ENCODE assay signal across 8 cellular contexts in genomic region chr20:44886276-44886671, GRCh38. TPM values are rescaled to one million over a fixed set of nuclear protein-coding genes. Genes with fewer than 3 reads are reported as not detected.
DNase-seq lines count a peak whose midpoint lies in the region; ATAC-seq, FAIRE-seq and TF ChIP-seq lines count a peak whose summit lies in the region.

No MANE protein-coding gene starts in this region.

- POLR2A ChIA-PET in GM12878 (lab: Charles Lee) = no interaction called here

- intact Hi-C loops in left ventricle myocardium inferior (cut with micrococcal nuclease) (no loop called here), left cardiac atrium (cut with DNase I) (no loop called here), GM12878 (cut with micrococcal nuclease; ENCODE audit: unreplicated experiment) (no loop called here), uterus (cut with DNase I; ENCODE audit: low total_unique reads) (loop anchor here (10.0 kb wide), 1 partner anchor 79 kb away; the partner anchor contains the start of genes STK4 and TOMM34)

- peaks cover 60% of the 10 kb centered on the region for H3K79me2 ChIP-seq in GM12878 (ENCODE audit: control insufficient read depth, insufficient read depth, low read length)

- peaks cover 39% of the 10 kb centered on the region for H3K4me1 Mint-ChIP-seq in memory B cell

- H3K36me3 ChIP-seq in left ventricle myocardium inferior = no peaks in the 10 kb centered on the region
- H3K36me3 ChIP-seq in GM12878 (ENCODE audit: control insufficient read depth in 2 of 2, insufficient read depth in 2 of 2, low read length in 1 of 2) = peaks cover 0 to 14% of the 10 kb centered on the region in 2 experiments; a peak in 2 of 4 replicates
- no peaks in the 10 kb centered on the region for H3K36me3 ChIP-seq in uterus

- RAD21 ChIA-PET in GM12878 (lab: Charles Lee; ENCODE audit: unreplicated experiment) = no interaction called here

- no peaks in the 10 kb centered on the region for H3K9me3 ChIP-seq in left ventricle myocardium inferior (replicated peaks)
- H3K9me3 ChIP-seq in GM12878 (replicated peaks; ENCODE audit: control insufficient read depth, insufficient read depth, low read length) = no peaks in the 10 kb centered on the region
- no peaks in the 10 kb centered on the region for H3K9me3 ChIP-seq in uterus

- H3K27me3 ChIP-seq in left ventricle myocardium inferior (ENCODE audit: low read depth) (no peaks in the 10 kb centered on the region), GM12878 (replicated peaks in 1 of 2; ENCODE audit: control insufficient read depth in 2 of 2, insufficient read depth in 2 of 2, low read length in 1 of 2) (no peaks in the 10 kb centered on the region), uterus (no peaks in the 10 kb centered on the region)

- H3K27ac Mint-ChIP-seq in memory B cell = peak overlapping the region; percentile 91

- WGBS in GM12878 (ENCODE audit: insufficient coverage, insufficient replicate concordance, low lambda C conversion rate, missing lambda C conversion rate) = under 1% methylated on average over 9 of the region's 9 CpGs

- H3K9ac ChIP-seq in GM12878 (ENCODE audit: control insufficient read depth, insufficient read depth, low read length) = peak overlapping the region; percentile 97

- CTCF ChIA-PET in GM12878 (lab: Yijun Ruan, JAX) = no interaction called here

- ATAC-seq in left cardiac atrium (no peak), GM12878 (no peak), memory B cell (ENCODE audit: low read depth) (no peak), GM19351 (IDR thresholded peaks at IDR 0.05; ENCODE audit: unreplicated experiment) (no peak), GM21526 (IDR thresholded peaks at IDR 0.05; ENCODE audit: low FRiP score, unreplicated experiment) (no peak)

- H3K36me3 Mint-ChIP-seq in memory B cell = no peaks in the 10 kb centered on the region

- peak overlapping the region; percentile 93 for H3K4me3 ChIP-seq in left ventricle myocardium inferior
- peak overlapping the region; percentile 97 for H3K4me3 ChIP-seq in GM12878
- H3K4me3 ChIP-seq in uterus = peak overlapping the region; percentile 94 to 99

- in situ Hi-C loops in GM12878 (cut with MboI) = no loop called here

- peaks cover 10% of the 10 kb centered on the region for H4K20me1 ChIP-seq in GM12878 (ENCODE audit: control insufficient read depth, insufficient read depth)

- H2AFZ ChIP-seq in GM12878 (ENCODE audit: control insufficient read depth, low read depth, low read length) = no peak overlapping the region

- no peak for TF ChIP-seq POLR2A in GM12878 (IDR thresholded peaks at IDR 0.05; ENCODE audit: low read depth, low read length)
- no peak for TF ChIP-seq POLR2A in uterus (IDR thresholded peaks at IDR 0.05)

- H3K4me3 Mint-ChIP-seq in memory B cell = peak overlapping the region; percentile 89

- DNase-seq in left ventricle myocardium inferior = no peak
- DNase-seq in left cardiac atrium = no peak
- no peak for DNase-seq in GM12878 (ENCODE audit: low read depth, low spot score)
- no peak for DNase-seq in memory B cell (ENCODE audit: low spot score in 2 of 2)
- no peak for DNase-seq in uterus
- no peak for DNase-seq in activated gamma-delta T cell treated with Interleukin-2 at 50 U/mL for 16 hours

- FAIRE-seq in GM12878 (lab: Jason Lieb, UNC) = no peak

- H3K27ac ChIP-seq in left ventricle myocardium inferior (replicated peaks) = peak overlapping the region; percentile 99
- peak overlapping the region; percentile 92 for H3K27ac ChIP-seq in GM12878 (ENCODE audit: control insufficient read depth, insufficient read depth)
- H3K27ac ChIP-seq in uterus = peak overlapping the region; percentile 93 to 97

- H3K4me1 ChIP-seq in left ventricle myocardium inferior = peaks cover 67% of the 10 kb centered on the region
- H3K4me1 ChIP-seq in GM12878 (ENCODE audit: control insufficient read depth, insufficient read depth, low read length) = peaks cover 17% of the 10 kb centered on the region
- H3K4me1 ChIP-seq in uterus = peaks cover 0 to 16% of the 10 kb centered on the region in 2 donors

- no TSS peak for BruUV-seq in GM12878 (replicated peaks; lab: Mats Ljungman, UMichigan)

- SMC1A ChIA-PET in GM12878 (lab: Charles Lee; ENCODE audit: uncharacterized antibody, unreplicated experiment) = no interaction called here

- H3K4me2 ChIP-seq in GM12878 (ENCODE audit: control insufficient read depth, insufficient read depth) = peak overlapping the region; percentile 95

- TF ChIP-seq CTCF in left ventricle myocardium inferior (IDR thresholded peaks at IDR 0.05; ENCODE audit: borderline replicate concordance) (no peak), GM12878 (IDR thresholded peaks at IDR 0.05 in 2 of 3, conservative IDR thresholded peaks at IDR 0.05 in 1 of 3; ENCODE audit: control insufficient read depth in 2 of 3, extremely low read depth in 1 of 3, insufficient read depth in 1 of 3, low read depth in 3 of 3, low read length in 3 of 3) (no peak), uterus (IDR thresholded peaks at IDR 0.05) (no peak)

- H3K27me3 Mint-ChIP-seq in memory B cell = no peaks in the 10 kb centered on the region

- no peak for TF ChIP-seq EP300 in GM12878 (IDR thresholded peaks at IDR 0.05; ENCODE audit: borderline replicate concordance in 1 of 2, control insufficient read depth in 1 of 2, low read depth in 2 of 2, low read length in 2 of 2)

- no peak for TF ChIP-seq RAD21 in GM12878 (IDR thresholded peaks at IDR 0.05; ENCODE audit: insufficient read depth, low read depth, low read length)

- H3K9me3 Mint-ChIP-seq in memory B cell = no peaks in the 10 kb centered on the region

TF ChIP-seq in GM12878, 131 proteins besides CTCF, POLR2A, EP300 and RAD21:
- TF ChIP-seq SKIL (IDR thresholded peaks at IDR 0.05; ENCODE audit: low read depth, poor library complexity, severe bottlenecking) (no peak), TARDBP (IDR thresholded peaks at IDR 0.05; ENCODE audit: borderline replicate concordance) (no peak)

RNA-seq across cellular contexts. Expression of gene YWHAB, which starts 0.8 kb away (rescaled TPM):
- total RNA-seq in left ventricle myocardium inferior (106 TPM), left cardiac atrium (100 to 1,000 TPM; 109 to 140 TPM), GM12878 (2014; rRNA removed) (63.5 and 73.2 TPM in 2 replicates), GM12878 (2014; rRNA removed; fragmentation: Illumina TruSeq; extraction: Trizol) (81.9 and 84.6 TPM in 2 replicates), GM12878 (2021) (185 and 195 TPM in 2 replicates), uterus (100 to 1,000 TPM in 2 of 4 donors, 10 to 100 TPM in 2; 54.3 to 131 (median 108) TPM)
- 50.2 and 53.0 TPM in 2 replicates for total RNA-seq in GM12878 (2013; cell fraction: nucleolus; rRNA removed)
- polyA plus RNA-seq in GM12878 (2011; ENCODE audit: low read depth) = 74.9 TPM
- polyA plus RNA-seq in GM12878 (2011; rRNA removed) (99.1 and 111 TPM in 2 replicates), GM12878 (2014; fragmentation: Illumina TruSeq; extraction: Trizol) (170 and 195 TPM in 2 replicates), GM12878 (2014; fragmentation: Nextera tagmentation; extraction: Ambion mirVana) (100 to 1,000 TPM; 136 to 153 TPM), GM12878 (2014; rRNA removed) (76.9 and 77.5 TPM in 2 replicates), GM12878 (2016; fragmentation: Nextera tagmentation; extraction: Ambion mirVana) (100 to 1,000 TPM; 307 to 323 TPM)
- 51.3 and 64.8 TPM in 2 replicates for polyA plus RNA-seq in GM12878 (2011; cell fraction: cytosol; rRNA removed)
- polyA plus RNA-seq in GM12878 (2011; cell fraction: nucleus; rRNA removed) = 33.8 and 45.5 TPM in 2 replicates
- polyA plus RNA-seq in GM12878 (2012) = 91.9 and 107 TPM in 2 replicates
- 38.3 and 45.1 TPM in 2 replicates for polyA minus RNA-seq in GM12878 (2011; rRNA and poly(A)+ RNA removed)
- 26.9 and 33.3 TPM in 2 replicates for polyA minus RNA-seq in GM12878 (2011; cell fraction: cytosol; rRNA and poly(A)+ RNA removed)
- 16.7 and 24.7 TPM in 2 replicates for polyA minus RNA-seq in GM12878 (2011; cell fraction: nucleus; rRNA and poly(A)+ RNA removed)

RNA-seq across cellular contexts. Expression of gene PABPC1L, which starts 23.6 kb away (rescaled TPM):
- 2.4 TPM for total RNA-seq in left ventricle myocardium inferior
- total RNA-seq in left cardiac atrium = 1 to 10 TPM; 5.6 to 6.3 TPM
- 156 and 164 TPM in 2 replicates for total RNA-seq in GM12878 (2013; cell fraction: nucleolus; rRNA removed)
- total RNA-seq in GM12878 (2014; rRNA removed) = 9.8 and 14.2 TPM in 2 replicates
- 9.5 and 11.1 TPM in 2 replicates for total RNA-seq in GM12878 (2014; rRNA removed; fragmentation: Illumina TruSeq; extraction: Trizol)
- 29.0 and 35.0 TPM in 2 replicates for total RNA-seq in GM12878 (2021)
- polyA plus RNA-seq in GM12878 (2011; ENCODE audit: low read depth) = 26.7 TPM
- polyA plus RNA-seq in GM12878 (2011; rRNA removed) = 57.7 and 66.8 TPM in 2 replicates
- 61.4 and 79.4 TPM in 2 replicates for polyA plus RNA-seq in GM12878 (2011; cell fraction: cytosol; rRNA removed)
- polyA plus RNA-seq in GM12878 (2011; cell fraction: nucleus; rRNA removed) = 337 and 458 TPM in 2 replicates
- 36.5 and 38.1 TPM in 2 replicates for polyA plus RNA-seq in GM12878 (2012)
- 20.8 and 31.7 TPM in 2 replicates for polyA plus RNA-seq in GM12878 (2014; fragmentation: Illumina TruSeq; extraction: Trizol)
- 1 to 10 TPM; 6.1 to 7.1 TPM for polyA plus RNA-seq in GM12878 (2014; fragmentation: Nextera tagmentation; extraction: Ambion mirVana)
- 60.8 and 69.2 TPM in 2 replicates for polyA plus RNA-seq in GM12878 (2014; rRNA removed)
- polyA plus RNA-seq in GM12878 (2016; fragmentation: Nextera tagmentation; extraction: Ambion mirVana) = 1 to 10 TPM; 7.8 to 8.6 TPM
- polyA minus RNA-seq in GM12878 (2011; rRNA and poly(A)+ RNA removed) = 14.6 and 22.4 TPM in 2 replicates
- 5.7 and 7.5 TPM in 2 replicates for polyA minus RNA-seq in GM12878 (2011; cell fraction: cytosol; rRNA and poly(A)+ RNA removed)
- polyA minus RNA-seq in GM12878 (2011; cell fraction: nucleus; rRNA and poly(A)+ RNA removed) = 28.2 and 46.6 TPM in 2 replicates
- total RNA-seq in uterus = 10 to 100 TPM in 2 of 4 donors, under 1 TPM in 1, not detected in 1; 0.59 to 17.3 (median 12.9) TPM
